Comparison of ENCODE assay signal across 25 cellular contexts in genomic region chr18:8820701-8821465, GRCh38.
"Had no signal": no experiment of that assay in that cellular context is flagged by ENCODE, and none has a peak within 500 bp of the region (broad histone marks: within the 10 kb centered on the region; RNA-seq: fewer than 3 reads in every experiment).

No MANE protein-coding gene starts in this region.

- H3K36me3 ChIP-seq: adrenal gland, left lung, ovary, right lobe of liver had no signal

- H3K4me3 ChIP-seq: adrenal gland, left lung, lung, ovary, psoas muscle, right lobe of liver, stomach, suprapubic skin, tibial nerve had no signal

- H3K27me3 ChIP-seq: left lung, ovary, right lobe of liver, stomach, suprapubic skin, tibial nerve had no signal

- H3K4me1 ChIP-seq: adrenal gland, left lung, psoas muscle, right lobe of liver, suprapubic skin, tibial nerve had no signal

- H3K9me3 Mint-ChIP-seq: activated naive CD4-positive, alpha-beta T cell treated with anti-CD3 and anti-CD28 coated beads, Interleukin-2, amount 50 U/mL, for 72 hours; activated T-cell treated with anti-CD3 and anti-CD28 coated beads, Interleukin-2, amount 50 U/mL, for 24 hours; activated T-helper 17 cell treated with anti-CD3 and anti-CD28 coated beads, Interleukin-2, amount 50 U/mL, for 72 hours; central memory CD8-positive, alpha-beta T cell; naive thymus-derived CD4-positive, alpha-beta T cell; stimulated activated effector memory CD8-positive, alpha-beta T cell treated with anti-CD3 and anti-CD28 coated beads, Interleukin-12 subunit alpha, Interleukin-12 subunit beta, amount 100 ng/mL, for 72 hours had no signal

- H3K4me1 Mint-ChIP-seq: central memory CD8-positive, alpha-beta T cell; naive thymus-derived CD4-positive, alpha-beta T cell; stimulated activated effector memory CD8-positive, alpha-beta T cell treated with anti-CD3 and anti-CD28 coated beads, Interleukin-12 subunit alpha, Interleukin-12 subunit beta, amount 100 ng/mL, for 72 hours had no signal

- H3K4me3 Mint-ChIP-seq: activated T-cell treated with anti-CD3 and anti-CD28 coated beads, Interleukin-2, amount 50 U/mL, for 24 hours; activated T-helper 17 cell treated with anti-CD3 and anti-CD28 coated beads, Interleukin-2, amount 50 U/mL, for 72 hours; central memory CD8-positive, alpha-beta T cell; naive thymus-derived CD4-positive, alpha-beta T cell; stimulated activated effector memory CD8-positive, alpha-beta T cell treated with anti-CD3 and anti-CD28 coated beads, Interleukin-12 subunit alpha, Interleukin-12 subunit beta, amount 100 ng/mL, for 72 hours had no signal

- H3K27ac Mint-ChIP-seq: activated naive CD4-positive, alpha-beta T cell treated with anti-CD3 and anti-CD28 coated beads, Interleukin-2, amount 50 U/mL, for 72 hours; activated T-cell treated with anti-CD3 and anti-CD28 coated beads, Interleukin-2, amount 50 U/mL, for 24 hours; activated T-helper 17 cell treated with anti-CD3 and anti-CD28 coated beads, Interleukin-2, amount 50 U/mL, for 72 hours; naive thymus-derived CD4-positive, alpha-beta T cell; stimulated activated effector memory CD8-positive, alpha-beta T cell treated with anti-CD3 and anti-CD28 coated beads, Interleukin-12 subunit alpha, Interleukin-12 subunit beta, amount 100 ng/mL, for 72 hours had no signal

- DNase-seq: activated CD4-positive, alpha-beta T cell treated with anti-CD3 and anti-CD28 coated beads for 1 hour; activated CD8-positive, alpha-beta memory T cell treated with anti-CD3 and anti-CD28 coated beads, Interleukin-2, amount 50 U/mL, for 4 hours; activated T-cell treated with anti-CD3 and anti-CD28 coated beads, Interleukin-2, amount 50 U/mL, for 24 hours; adrenal gland; cortex of kidney; left lung; naive thymus-derived CD4-positive, alpha-beta T cell; ovary; psoas muscle; right lobe of liver; small intestine; stimulated activated CD4-positive, alpha-beta T cell treated with anti-CD3 and anti-CD28 coated beads, Interleukin-2, amount 100 ng/mL, for 24 hours; stomach; T-helper 1 cell; WERI-Rb-1 had no signal

- H3K27ac ChIP-seq: adrenal gland, left lung, ovary, psoas muscle, right lobe of liver, stomach, suprapubic skin, tibial nerve, WERI-Rb-1 had no signal

- H3K36me3 Mint-ChIP-seq: activated naive CD4-positive, alpha-beta T cell treated with anti-CD3 and anti-CD28 coated beads, Interleukin-2, amount 50 U/mL, for 72 hours; naive thymus-derived CD4-positive, alpha-beta T cell; stimulated activated effector memory CD8-positive, alpha-beta T cell treated with anti-CD3 and anti-CD28 coated beads, Interleukin-12 subunit alpha, Interleukin-12 subunit beta, amount 100 ng/mL, for 72 hours had no signal

- FAIRE-seq: astrocyte, endometrium, small intestine, TTC549 had no signal

- H3K27me3 Mint-ChIP-seq: activated T-cell treated with anti-CD3 and anti-CD28 coated beads, Interleukin-2, amount 50 U/mL, for 24 hours; activated T-helper 17 cell treated with anti-CD3 and anti-CD28 coated beads, Interleukin-2, amount 50 U/mL, for 72 hours had no signal

- H3K9me3 ChIP-seq: adrenal gland, left lung, ovary, psoas muscle, right lobe of liver, stomach, suprapubic skin, tibial nerve had no signal
